ENCODE assay signal across 1 cellular context in genomic region chr1:36156329-36157114, GRCh38.
TF ChIP-seq lines count a peak whose summit lies in the region.

No MANE protein-coding gene starts in this region.

TF ChIP-seq in K562, 482 proteins besides CTCF, POLR2A, EP300 and RAD21 (continued from another document and continues in another):
- no peak for TF ChIP-seq ZHX1 (conservative IDR thresholded peaks at IDR 0.05; ENCODE audit: low read length)
- TF ChIP-seq ELF2 (CRISPR knock-in tag; IDR thresholded peaks at IDR 0.05), result 0 out of 2 replicates have a peak, but pooled peaks have one; percentile 21
- TF ChIP-seq PHF21A (IDR thresholded peaks at IDR 0.05; ENCODE audit: borderline replicate concordance, low read depth), result peak; percentile 84
- TF ChIP-seq PBX2 (CRISPR knock-in tag; IDR thresholded peaks at IDR 0.05; ENCODE audit: low read depth), result no peak
- no peak for TF ChIP-seq PBX2 (tag; conservative IDR thresholded peaks at IDR 0.05; ENCODE audit: low read depth)
- TF ChIP-seq NCOA1 (IDR thresholded peaks at IDR 0.05; ENCODE audit: low read depth), result 0 out of 2 replicates have a peak, but pooled peaks have one; percentile 13
- no peak for TF ChIP-seq PTBP1 (IDR thresholded peaks at IDR 0.05; ENCODE audit: low read depth, low read length)
- no peak for TF ChIP-seq SMAD3 (CRISPR knock-in tag; conservative IDR thresholded peaks at IDR 0.05)
- no peak for TF ChIP-seq TSC22D4 (tag; IDR thresholded peaks at IDR 0.05)
- 0 out of 2 replicates have a peak, but pooled peaks have one; percentile 20 for TF ChIP-seq RHOXF2B (CRISPR knock-in tag; conservative IDR thresholded peaks at IDR 0.05)
- no peak for TF ChIP-seq NR0B1 (IDR thresholded peaks at IDR 0.05; ENCODE audit: partially characterized antibody)
- no peak for TF ChIP-seq CHAMP1 (IDR thresholded peaks at IDR 0.05)
- no peak for TF ChIP-seq ZNF197 (CRISPR knock-in tag; IDR thresholded peaks at IDR 0.05; ENCODE audit: low read depth)
- 0 out of 2 replicates have a peak, but pooled peaks have one; percentile 3 for TF ChIP-seq SMC3 (conservative IDR thresholded peaks at IDR 0.05; ENCODE audit: insufficient read depth, low read depth, low read length)
- peak; percentile 73 for TF ChIP-seq SMARCA5 (IDR thresholded peaks at IDR 0.05)
- no peak for TF ChIP-seq ZNF583 (CRISPR knock-in tag; IDR thresholded peaks at IDR 0.05)
- TF ChIP-seq PRDM10 (IDR thresholded peaks at IDR 0.05; ENCODE audit: partially characterized antibody), result peak; percentile 65
- no peak for TF ChIP-seq ZNF217 (CRISPR knock-in tag; IDR thresholded peaks at IDR 0.05)
- TF ChIP-seq TRIM25 (IDR thresholded peaks at IDR 0.05; ENCODE audit: borderline replicate concordance), result no peak
- no peak for TF ChIP-seq ZNF124 (CRISPR knock-in tag; IDR thresholded peaks at IDR 0.05)
- no peak for TF ChIP-seq ZBTB49 (CRISPR knock-in tag; IDR thresholded peaks at IDR 0.05; ENCODE audit: borderline replicate concordance)
- TF ChIP-seq SFPQ (IDR thresholded peaks at IDR 0.05; ENCODE audit: low read depth, low read length), result no peak
- no peak for TF ChIP-seq IRF9 (tag; IDR thresholded peaks at IDR 0.05)
- no peak for TF ChIP-seq ZNF3 (CRISPR knock-in tag; IDR thresholded peaks at IDR 0.05)
- no peak for TF ChIP-seq STAT5B (CRISPR knock-in tag; IDR thresholded peaks at IDR 0.05)
- no peak for TF ChIP-seq BACH1 (tag; IDR thresholded peaks at IDR 0.05)
- TF ChIP-seq HBP1 (CRISPR knock-in tag; IDR thresholded peaks at IDR 0.05), result no peak
